In the genomic region with DNA sequence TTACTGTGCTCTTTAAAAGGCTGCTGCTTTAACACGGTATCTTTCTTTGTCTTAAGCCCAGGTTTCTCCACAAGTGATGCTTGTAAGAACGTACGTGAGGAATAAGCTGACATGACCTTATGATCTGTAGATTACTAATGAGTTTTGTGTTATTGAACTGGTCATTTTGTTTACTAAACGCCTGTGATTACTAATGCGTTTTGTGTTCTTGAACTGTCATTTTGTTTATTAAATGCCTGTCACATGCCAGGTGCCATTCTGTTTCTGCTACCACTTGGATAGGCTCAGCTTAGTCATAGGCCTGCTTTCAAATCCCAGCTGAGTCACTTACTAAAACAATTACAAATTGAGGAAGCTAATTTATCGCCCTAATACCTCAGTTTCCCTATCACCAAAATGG, we compare ENCODE assay signal across 18 cellular contexts.
"Had no signal": no experiment of that assay in that cellular context is flagged by ENCODE, and none has a peak within 500 bp of the region (broad histone marks: within the 10 kb centered on the region; RNA-seq: fewer than 3 reads in every experiment).

No MANE protein-coding gene starts in this region.

- H3K27ac ChIP-seq: colonic mucosa, gastrocnemius medialis, heart right ventricle, ovary, suprapubic skin, tibial artery, upper lobe of right lung had no signal

- H3K4me1 ChIP-seq: colonic mucosa, gastrocnemius medialis, upper lobe of right lung had no signal

- H3K27me3 ChIP-seq: colonic mucosa, gastrocnemius medialis, heart right ventricle, ovary, suprapubic skin, tibial artery, upper lobe of right lung had no signal

- H3K4me3 ChIP-seq: colonic mucosa, gastrocnemius medialis, heart right ventricle, mucosa of descending colon, ovary, smooth muscle cell, suprapubic skin, tibial artery, upper lobe of right lung had no signal

- H3K9me3 ChIP-seq: colonic mucosa, gastrocnemius medialis, heart right ventricle, mucosa of descending colon, ovary, suprapubic skin, tibial artery, upper lobe of right lung had no signal

- FAIRE-seq: islet of Langerhans had no signal

- H3K36me3 ChIP-seq: colonic mucosa, gastrocnemius medialis, heart right ventricle, ovary, suprapubic skin, tibial artery, upper lobe of right lung had no signal

- DNase-seq: colonic mucosa; effector CD8-positive, alpha-beta T cell; gastrocnemius medialis; heart right ventricle; hypothalamus; kidney glomerular epithelial cell; mucosa of descending colon; natural killer cell; nucleus accumbens; ovary; right cardiac atrium; stimulated activated CD4-positive, alpha-beta T cell treated with anti-CD3 and anti-CD28 coated beads, Interleukin-2, amount 100 ng/mL, for 48 hours; stimulated activated naive CD4-positive, alpha-beta T cell treated with Interleukin-2 at 50 U/mL for 16 hours; tibial artery; upper lobe of right lung had no signal
